Comparison of ENCODE assay signal across 10 cellular contexts in genomic region chr16:21101631-21102420, GRCh38. TPM values are rescaled to one million over a fixed set of nuclear protein-coding genes. Genes with fewer than 3 reads are reported as not detected.
DNase-seq lines count a peak whose midpoint lies in the region; ATAC-seq, FAIRE-seq and TF ChIP-seq lines count a peak whose summit lies in the region.
"Had no signal": no experiment of that assay in that cellular context is flagged by ENCODE, and none has a peak within 500 bp of the region (broad histone marks: within the 10 kb centered on the region; RNA-seq: fewer than 3 reads in every experiment).

No MANE protein-coding gene starts in this region.

- no peak for ATAC-seq in HG03432 (IDR thresholded peaks at IDR 0.05; ENCODE audit: unreplicated experiment)

- H2BK12ac ChIP-seq in trophoblast cell (ENCODE audit: low read length): no peak overlapping the region

- H2AFZ ChIP-seq in OCI-LY7 (ENCODE audit: low read length): no peak overlapping the region
- H2AFZ ChIP-seq in trophoblast cell (ENCODE audit: insufficient read depth, low read length, poor library complexity): no peak overlapping the region

- H3K9ac ChIP-seq in trophoblast cell (ENCODE audit: low read length): no peak overlapping the region

- DNase-seq in NCI-H748 (lab: John Stamatoyannopoulos, UW; ENCODE audit: unreplicated experiment) (peak; percentile 1), NCI-H748 treated with DMSO at 0.1 percent for 48 hours (lab: John Stamatoyannopoulos, UW) (no peak), OCI-LY7 (ENCODE audit: low spot score) (peak; percentile 32), epithelial cell of esophagus (ENCODE audit: low read depth) (peak; percentile 40), small intestine (peak; percentile 27), putamen (ENCODE audit: low spot score) (no peak), trophoblast cell (no peak)

- no peak overlapping the region for H4K8ac ChIP-seq in trophoblast cell (ENCODE audit: low read depth, low read length)

- no peaks in the 10 kb centered on the region for H3K4me1 ChIP-seq in OCI-LY7 (ENCODE audit: insufficient read depth, low read length, poor library complexity, severe bottlenecking)
- no peaks in the 10 kb centered on the region for H3K4me1 ChIP-seq in small intestine (ENCODE audit: control insufficient read depth in 2 of 2, insufficient read depth in 1 of 2, low read depth in 1 of 2, low read length in 1 of 2)
- H3K4me1 ChIP-seq in trophoblast cell (ENCODE audit: control insufficient read depth in 1 of 2, insufficient read depth in 2 of 2, low read length in 2 of 2): no peaks in the 10 kb centered on the region

- H3K27me3 ChIP-seq in small intestine (ENCODE audit: control insufficient read depth in 2 of 2, insufficient read depth in 2 of 2, low read length in 2 of 2) (no peaks in the 10 kb centered on the region), trophoblast cell (ENCODE audit: insufficient read depth, low read length) (no peaks in the 10 kb centered on the region)

- H3K14ac ChIP-seq in trophoblast cell (ENCODE audit: low read length): no peak overlapping the region

- WGBS in small intestine, 3 donors: 47 to 57% (median 54%) methylated on average over 8 of the region's 8 CpGs
- WGBS in trophoblast cell (ENCODE audit: extremely low coverage, insufficient coverage, insufficient read length): no CpG with 5 or more reads among the region's 8 CpGs

- H3K4ac ChIP-seq in trophoblast cell (ENCODE audit: low read depth, low read length): no peak overlapping the region

- no peak overlapping the region for H4K91ac ChIP-seq in trophoblast cell (ENCODE audit: low read depth, low read length)

- H3K36me3 ChIP-seq in OCI-LY7 (ENCODE audit: insufficient read depth, low read length) (no peaks in the 10 kb centered on the region), small intestine (ENCODE audit: control insufficient read depth in 2 of 2, insufficient read depth in 2 of 2, low read length in 2 of 2) (no peaks in the 10 kb centered on the region), trophoblast cell (ENCODE audit: control insufficient read depth in 1 of 2, insufficient read depth in 2 of 2, low read length in 2 of 2) (no peaks in the 10 kb centered on the region)

- H3K79me1 ChIP-seq in trophoblast cell (ENCODE audit: low read length): no peaks in the 10 kb centered on the region

- H2BK5ac ChIP-seq in trophoblast cell (ENCODE audit: low read depth, low read length, poor library complexity): no peak overlapping the region

- H3K9me3 ChIP-seq in OCI-LY7 (ENCODE audit: low read length): no peaks in the 10 kb centered on the region
- no peaks in the 10 kb centered on the region for H3K9me3 ChIP-seq in small intestine (ENCODE audit: control insufficient read depth, low read depth)
- no peaks in the 10 kb centered on the region for H3K9me3 ChIP-seq in trophoblast cell (ENCODE audit: insufficient read depth, low read depth, low read length)

- no peak overlapping the region for H3K27ac ChIP-seq in OCI-LY7 (ENCODE audit: low read depth, low read length, poor library complexity, severe bottlenecking)
- H3K27ac ChIP-seq in small intestine (ENCODE audit: low read depth in 1 of 2, low read length in 1 of 2): no peak overlapping the region
- no peak overlapping the region for H3K27ac ChIP-seq in trophoblast cell (ENCODE audit: low read depth, low read length)

- H2AK5ac ChIP-seq in trophoblast cell (ENCODE audit: low read length): no peak overlapping the region

- no peaks in the 10 kb centered on the region for H4K20me1 ChIP-seq in OCI-LY7 (ENCODE audit: insufficient read depth, low read length)

- H4K12ac ChIP-seq in trophoblast cell (ENCODE audit: low read depth, low read length): no peak overlapping the region

- no peak overlapping the region for H3K18ac ChIP-seq in trophoblast cell (ENCODE audit: low read length)

- BruUV-seq in OCI-LY7 (replicated peaks; lab: Mats Ljungman, UMichigan): no TSS peak

- no peak overlapping the region for H2BK120ac ChIP-seq in trophoblast cell (ENCODE audit: insufficient read depth, low read length, poor library complexity)

- CTCF ChIA-PET in OCI-LY7 (lab: Charles Lee; ENCODE audit: unreplicated experiment): no interaction called here

- no peak for FAIRE-seq in small intestine (lab: Jason Lieb, UNC)

- H3K4me2 ChIP-seq in OCI-LY7 (ENCODE audit: low read length) (no peak overlapping the region), trophoblast cell (ENCODE audit: low read length) (no peak overlapping the region)

- intact Hi-C loops in OCI-LY7 (cut with micrococcal nuclease; ENCODE audit: unreplicated experiment): no loop called here

- H3K23ac ChIP-seq in trophoblast cell (ENCODE audit: low read length): no peak overlapping the region

- H3K4me3 ChIP-seq in OCI-LY7 (ENCODE audit: low read depth, low read length, poor library complexity, severe bottlenecking) (no peak overlapping the region), epithelial cell of esophagus (ENCODE audit: low read length) (no peak overlapping the region), small intestine (ENCODE audit: low read depth in 1 of 2, low read length in 2 of 2) (no peak overlapping the region), trophoblast cell (ENCODE audit: low read depth, low read length) (no peak overlapping the region)

- no peaks in the 10 kb centered on the region for H3K9me2 ChIP-seq in OCI-LY7 (ENCODE audit: insufficient read depth, low read length)

- no peaks in the 10 kb centered on the region for H3K79me2 ChIP-seq in OCI-LY7 (ENCODE audit: insufficient read depth, low read depth, low read length)
- H3K79me2 ChIP-seq in trophoblast cell (ENCODE audit: control insufficient read depth, insufficient read depth, low read length, poor library complexity): no peaks in the 10 kb centered on the region

- peak; percentile 64 for TF ChIP-seq CTCF in OCI-LY7 (conservative IDR thresholded peaks at IDR 0.05; ENCODE audit: low read length)
- TF ChIP-seq CTCF in epithelial cell of esophagus (IDR thresholded peaks at IDR 0.05; ENCODE audit: insufficient read depth, low read depth, low read length, missing control alignments): peak; percentile 57

- POLR2A ChIA-PET in OCI-LY7 (lab: Charles Lee): no interaction called here

RNA-seq across cellular contexts. Expression of gene DNAH3, which starts 48.8 kb away (rescaled TPM):
- not detected in 2 replicates for total RNA-seq in OCI-LY7 (2014; rRNA removed; shearing (Covaris generic))
- not detected in 2 replicates for total RNA-seq in OCI-LY7 (2022)
- polyA plus RNA-seq in small intestine: under 1 TPM in 2 of 3 donors, not detected in 1; 0.52 to 0.67 TPM
- polyA plus RNA-seq in trophoblast cell (2013): 0.04 and 0.07 TPM in 2 replicates
- total RNA-seq: CD4-positive, alpha-beta memory T cell; T-cell had no signal
- polyA plus RNA-seq: CD4-positive, alpha-beta memory T cell had no signal

RNA-seq across cellular contexts. Expression of gene LDAF1, which starts 56.6 kb away (rescaled TPM):
- 5.4 and 5.8 TPM in 2 replicates for total RNA-seq in OCI-LY7 (2014; rRNA removed; shearing (Covaris generic))
- total RNA-seq in OCI-LY7 (2022): 6.7 and 8.8 TPM in 2 replicates
- 10 to 100 TPM in 1 of 3 donors, 1 to 10 TPM in 2; 5.7 to 17.5 (median 9.2) TPM for polyA plus RNA-seq in small intestine
- 11.4 and 12.0 TPM in 2 replicates for polyA plus RNA-seq in trophoblast cell (2013)

Comparison
In these comparisons a context has a peak if more than half of its experiments do, and no peak if none do; other contexts are left out.
1. DNase-seq: peak in NCI-H748 (single experiment), OCI-LY7 (single experiment), epithelial cell of esophagus (single experiment) and small intestine (single experiment); none in NCI-H748 treated with DMSO at 0.1 percent for 48 hours (single experiment), putamen (single experiment) and trophoblast cell (0 of 2).